In genomic region chr6:28956331-28956730, GRCh38 we compare ENCODE assay signal across 2 cellular contexts.
TF ChIP-seq lines count a peak whose summit lies in the region.

No MANE protein-coding gene starts in this region.

TF ChIP-seq in HCT116, 20 proteins besides CTCF, POLR2A, EP300 and RAD21:
- no peak for TF ChIP-seq YY1 (IDR thresholded peaks at IDR 0.05; ENCODE audit: extremely low read depth, insufficient replicate concordance, low read depth, low read length)
- no peak for TF ChIP-seq EZH2 (IDR thresholded peaks at IDR 0.05)
- TF ChIP-seq POLR2AphosphoS5 (IDR thresholded peaks at IDR 0.05; ENCODE audit: low read depth, low read length): no peak
- TF ChIP-seq EZH2phosphoT487 (IDR thresholded peaks at IDR 0.05; ENCODE audit: borderline replicate concordance): no peak
- no peak for TF ChIP-seq SIN3A (IDR thresholded peaks at IDR 0.05; ENCODE audit: low read depth)
- no peak for TF ChIP-seq ATF3 (IDR thresholded peaks at IDR 0.05)
- TF ChIP-seq TCF7L2 (IDR thresholded peaks at IDR 0.05; ENCODE audit: borderline replicate concordance, extremely low read depth, insufficient read depth, insufficient read length): no peak
- TF ChIP-seq ZBTB33 (IDR thresholded peaks at IDR 0.05; ENCODE audit: extremely low read depth, insufficient replicate concordance, low read length): no peak
- TF ChIP-seq ZFX (IDR thresholded peaks at IDR 0.05): no peak
- no peak for TF ChIP-seq CBX3 (IDR thresholded peaks at IDR 0.05; ENCODE audit: low read depth)
- TF ChIP-seq CEBPB (IDR thresholded peaks at IDR 0.05; ENCODE audit: low read depth): no peak

TF ChIP-seq in K562, 482 proteins besides CTCF, POLR2A, EP300 and RAD21 (continues in another document):
- TF ChIP-seq EP400 (IDR thresholded peaks at IDR 0.05) (no peak), DNMT1 (IDR thresholded peaks at IDR 0.05) (no peak), ERF (CRISPR knock-in tag; IDR thresholded peaks at IDR 0.05) (no peak), POLR2G (IDR thresholded peaks at IDR 0.05; ENCODE audit: low read depth, low read length) (no peak), PHB2 (IDR thresholded peaks at IDR 0.05; ENCODE audit: low read depth) (no peak), ARNT (IDR thresholded peaks at IDR 0.05) (no peak), CEBPB (tag; IDR thresholded peaks at IDR 0.05) (no peak), GATAD2A (IDR thresholded peaks at IDR 0.05) (peak; percentile 71; the same call in 1 of the 2 replicates), MTA3 (IDR thresholded peaks at IDR 0.05; ENCODE audit: borderline replicate concordance) (no peak), E2F1 (CRISPR knock-in tag; IDR thresholded peaks at IDR 0.05) (no peak), FOXK2 (conservative IDR thresholded peaks at IDR 0.05 in 1 of 2, IDR thresholded peaks at IDR 0.05 in 1 of 2; ENCODE audit: low read depth in 2 of 2) (peak in 1 of 2 experiments; percentile 23; a peak in 1 of 4 replicates), TAF9B (IDR thresholded peaks at IDR 0.05; ENCODE audit: partially characterized antibody) (peak; percentile 18), ZNF124 (CRISPR knock-in tag; IDR thresholded peaks at IDR 0.05) (no peak), CSDE1 (IDR thresholded peaks at IDR 0.05) (no peak), HMBOX1 (IDR thresholded peaks at IDR 0.05) (peak; percentile 63), ATF6 (CRISPR knock-in tag; IDR thresholded peaks at IDR 0.05) (no peak), RNF2 (IDR thresholded peaks at IDR 0.05) (no peak), BCL6 (CRISPR knock-in tag; IDR thresholded peaks at IDR 0.05) (no peak), CUX1 (CRISPR knock-in tag; IDR thresholded peaks at IDR 0.05) (0 out of 2 replicates have a peak, but pooled peaks have one; percentile 49), BDP1 (IDR thresholded peaks at IDR 0.05; ENCODE audit: insufficient read depth, insufficient read length) (no peak), HINFP (tag; conservative IDR thresholded peaks at IDR 0.05; ENCODE audit: low read depth) (0 out of 2 replicates have a peak, but pooled peaks have one; percentile 5), TRIM24 (IDR thresholded peaks at IDR 0.05) (no peak), IRF2 (CRISPR knock-in tag; IDR thresholded peaks at IDR 0.05) (no peak), TAL1 (IDR thresholded peaks at IDR 0.05) (0 out of 2 replicates have a peak, but pooled peaks have one; percentile 1), SMARCA4 (IDR thresholded peaks at IDR 0.05) (no peak), LARP7 (IDR thresholded peaks at IDR 0.05) (no peak), NONO (IDR thresholded peaks at IDR 0.05; ENCODE audit: low read depth in 2 of 2, low read length in 1 of 2) (peak in 1 of 2 experiments; percentile 38; a peak in 1 of 4 replicates), EZH2 (IDR thresholded peaks at IDR 0.05; ENCODE audit: borderline replicate concordance, low read depth, low read length) (no peak), E2F5 (CRISPR knock-in tag; IDR thresholded peaks at IDR 0.05) (no peak), NUFIP1 (IDR thresholded peaks at IDR 0.05; ENCODE audit: partially characterized antibody) (peak; percentile 58), E2F8 (IDR thresholded peaks at IDR 0.05; ENCODE audit: low read depth, partially characterized antibody) (no peak), ZNF592 (IDR thresholded peaks at IDR 0.05) (peak; percentile 3; the same call in 1 of the 2 replicates)
